Comparison of ENCODE assay signal across 24 cellular contexts in the genomic region with DNA sequence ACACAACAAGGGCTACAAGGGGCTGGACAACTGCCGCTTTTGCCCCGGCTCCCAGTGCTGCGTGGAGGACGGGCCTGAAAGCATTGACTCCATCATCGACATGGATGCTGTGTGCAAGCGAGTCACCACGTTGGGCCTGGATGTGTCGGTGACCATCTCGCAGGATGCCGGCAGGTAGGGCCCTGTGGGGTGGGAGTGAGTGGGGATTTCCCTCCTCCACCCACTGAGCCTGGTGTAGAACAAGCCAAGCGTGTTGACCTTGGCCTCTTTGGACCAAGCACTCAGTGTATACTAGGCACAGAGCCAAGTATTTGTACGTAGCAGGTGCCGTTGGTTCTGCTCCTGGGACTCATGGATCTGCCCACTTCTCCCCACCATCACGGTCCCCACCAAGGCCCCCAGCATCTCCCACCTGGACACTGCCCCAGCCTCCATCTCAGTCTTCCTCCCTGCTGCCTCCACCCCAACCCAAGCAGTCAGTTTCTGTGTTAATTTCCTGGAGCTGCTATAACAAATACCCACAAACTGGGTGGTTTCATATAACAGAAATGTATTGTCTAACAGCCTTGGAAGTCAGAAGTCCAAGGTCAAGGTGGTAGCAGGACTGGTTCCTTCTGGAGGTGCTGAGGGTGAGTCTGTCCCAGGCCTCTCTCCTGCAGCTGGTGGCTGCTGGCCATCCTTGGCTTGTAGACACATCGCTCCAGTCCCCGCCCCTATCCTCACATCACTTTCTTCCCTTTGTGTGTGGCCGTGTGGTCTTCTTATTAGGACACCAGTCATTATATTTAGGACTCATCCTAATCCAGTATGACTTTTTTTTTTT. TPM values are rescaled to one million over a fixed set of nuclear protein-coding genes. Genes with fewer than 3 reads are reported as not detected.
DNase-seq lines count a peak whose midpoint lies in the region; ATAC-seq and TF ChIP-seq lines count a peak whose summit lies in the region.
"Had no signal": no experiment of that assay in that cellular context is flagged by ENCODE, and none has a peak within 500 bp of the region (broad histone marks: within the 10 kb centered on the region; RNA-seq: fewer than 3 reads in every experiment).

No MANE protein-coding gene starts in this region.

- intact Hi-C loops in activated CD8-positive, alpha-beta T cell treated with anti-CD3 and anti-CD28 coated beads for 36 hours (cut with micrococcal nuclease): no loop called here

- H3K36me3 Mint-ChIP-seq in activated CD8-positive, alpha-beta T cell treated with anti-CD3 and anti-CD28 coated beads, Interleukin-2, amount 10 ng/mL, durations not matched to agents 7 days and 5 days (ENCODE audit: low read depth): peaks cover 37% of the 10 kb centered on the region
- peaks cover 27% of the 10 kb centered on the region for H3K36me3 Mint-ChIP-seq in activated CD8-positive, alpha-beta T cell treated with anti-CD3 and anti-CD28 coated beads for 36 hours (ENCODE audit: low read depth)
- peaks cover 75% of the 10 kb centered on the region for H3K36me3 Mint-ChIP-seq in stimulated activated effector memory CD8-positive, alpha-beta T cell treated with anti-CD3 and anti-CD28 coated beads, Interleukin-12 subunit alpha, Interleukin-12 subunit beta, amount 100 ng/mL, for 72 hours

- no peaks in the 10 kb centered on the region for H3K27me3 Mint-ChIP-seq in activated CD8-positive, alpha-beta T cell treated with anti-CD3 and anti-CD28 coated beads, Interleukin-2, amount 10 ng/mL, durations not matched to agents 7 days and 5 days (ENCODE audit: low read depth)
- H3K27me3 Mint-ChIP-seq in activated CD8-positive, alpha-beta T cell treated with anti-CD3 and anti-CD28 coated beads for 36 hours: no peaks in the 10 kb centered on the region

- H3K4me1 Mint-ChIP-seq in activated CD8-positive, alpha-beta T cell treated with anti-CD3 and anti-CD28 coated beads, Interleukin-2, amount 10 ng/mL, durations not matched to agents 7 days and 5 days (ENCODE audit: low read depth): no peaks in the 10 kb centered on the region
- no peaks in the 10 kb centered on the region for H3K4me1 Mint-ChIP-seq in activated CD8-positive, alpha-beta T cell treated with anti-CD3 and anti-CD28 coated beads for 36 hours (ENCODE audit: low read depth)
- peaks cover 7% of the 10 kb centered on the region for H3K4me1 Mint-ChIP-seq in stimulated activated effector memory CD8-positive, alpha-beta T cell treated with anti-CD3 and anti-CD28 coated beads, Interleukin-12 subunit alpha, Interleukin-12 subunit beta, amount 100 ng/mL, for 72 hours
- H3K4me1 Mint-ChIP-seq: neural crest cell had no signal

- CTCF ChIA-PET in activated CD8-positive, alpha-beta T cell treated with anti-CD3 and anti-CD28 coated beads, Interleukin-2, amount 10 ng/mL, durations not matched to agents 7 days and 5 days (lab: Charles Lee): interaction anchor here (3.2 kb wide), 1 partner anchor 31 kb away, joined by 19 read pairs; no protein-coding TSS in a partner anchor
- CTCF ChIA-PET in activated CD8-positive, alpha-beta T cell treated with anti-CD3 and anti-CD28 coated beads for 36 hours (lab: Charles Lee): interaction anchor here (3.2 to 13.0 kb wide), 2 partner anchors 30 to 53 kb away, joined by 8 to 90 read pairs; a partner anchor contains a TSS

- POLR2A ChIA-PET in activated CD8-positive, alpha-beta T cell treated with anti-CD3 and anti-CD28 coated beads, Interleukin-2, amount 10 ng/mL, durations not matched to agents 7 days and 5 days (lab: Charles Lee): no interaction called here
- POLR2A ChIA-PET in activated CD8-positive, alpha-beta T cell treated with anti-CD3 and anti-CD28 coated beads for 36 hours (lab: Charles Lee): no interaction called here

- no peak overlapping the region for H3K4me3 Mint-ChIP-seq in activated CD8-positive, alpha-beta T cell treated with anti-CD3 and anti-CD28 coated beads, Interleukin-2, amount 10 ng/mL, durations not matched to agents 7 days and 5 days
- no peak overlapping the region for H3K4me3 Mint-ChIP-seq in activated CD8-positive, alpha-beta T cell treated with anti-CD3 and anti-CD28 coated beads for 36 hours
- no peak overlapping the region for H3K4me3 Mint-ChIP-seq in stimulated activated effector memory CD8-positive, alpha-beta T cell treated with anti-CD3 and anti-CD28 coated beads, Interleukin-12 subunit alpha, Interleukin-12 subunit beta, amount 100 ng/mL, for 72 hours
- H3K4me3 Mint-ChIP-seq: neural crest cell had no signal

- ATAC-seq in activated CD8-positive, alpha-beta T cell treated with anti-CD3 and anti-CD28 coated beads, Interleukin-2, amount 10 ng/mL, durations not matched to agents 7 days and 5 days: no peak
- ATAC-seq in activated CD8-positive, alpha-beta T cell treated with anti-CD3 and anti-CD28 coated beads for 36 hours: no peak
- peak; percentile 15 for ATAC-seq in esophagus mucosa
- peak; percentile 16 for ATAC-seq in stimulated activated effector memory CD8-positive, alpha-beta T cell treated with anti-CD3 and anti-CD28 coated beads, Interleukin-12 subunit alpha, Interleukin-12 subunit beta, amount 100 ng/mL, for 72 hours
- ATAC-seq in activated CD4-positive, CD25-positive, alpha-beta regulatory T cell treated with anti-CD3 and anti-CD28 coated beads, Interleukin-2, amount 50 U/mL, for 24 hours: no peak
- ATAC-seq: gastroesophageal sphincter had no signal

- H3K9me3 Mint-ChIP-seq in activated CD8-positive, alpha-beta T cell treated with anti-CD3 and anti-CD28 coated beads, Interleukin-2, amount 10 ng/mL, durations not matched to agents 7 days and 5 days (ENCODE audit: insufficient read depth): no peaks in the 10 kb centered on the region
- H3K9me3 Mint-ChIP-seq in activated CD8-positive, alpha-beta T cell treated with anti-CD3 and anti-CD28 coated beads for 36 hours: no peaks in the 10 kb centered on the region
- no peaks in the 10 kb centered on the region for H3K9me3 Mint-ChIP-seq in stimulated activated effector memory CD8-positive, alpha-beta T cell treated with anti-CD3 and anti-CD28 coated beads, Interleukin-12 subunit alpha, Interleukin-12 subunit beta, amount 100 ng/mL, for 72 hours
- H3K9me3 Mint-ChIP-seq: neural crest cell had no signal

- DNase-seq in activated CD8-positive, alpha-beta T cell treated with anti-CD3 and anti-CD28 coated beads, Interleukin-2, amount 10 ng/mL, durations not matched to agents 7 days and 5 days: no peak
- no peak for DNase-seq in activated CD8-positive, alpha-beta T cell treated with anti-CD3 and anti-CD28 coated beads for 36 hours
- no peak for DNase-seq in stimulated activated effector memory CD8-positive, alpha-beta T cell treated with anti-CD3 and anti-CD28 coated beads, Interleukin-12 subunit alpha, Interleukin-12 subunit beta, amount 100 ng/mL, for 72 hours (ENCODE audit: low spot score in 2 of 2)
- DNase-seq in retina: no peak
- DNase-seq: activated CD4-positive, alpha-beta T cell treated with anti-CD3 and anti-CD28 coated beads, Interleukin-2, amount 50 U/mL, for 48 hours; activated naive CD4-positive, alpha-beta T cell; BE2C; Calu3; central memory CD4-positive, alpha-beta T cell; erythroblast; Kasumi-1; NCI-H1105; NCI-H526; SJCRH30; spleen; stimulated activated CD8-positive, alpha-beta memory T cell treated with anti-CD3 and anti-CD28 coated beads, Interleukin-4, amount 100 ng/mL, for 48 hours had no signal

- no peak for TF ChIP-seq CTCF in activated CD8-positive, alpha-beta T cell treated with anti-CD3 and anti-CD28 coated beads for 36 hours (IDR thresholded peaks at IDR 0.05)

- H3K27ac Mint-ChIP-seq in activated CD8-positive, alpha-beta T cell treated with anti-CD3 and anti-CD28 coated beads, Interleukin-2, amount 10 ng/mL, durations not matched to agents 7 days and 5 days: peak overlapping the region; percentile 6
- no peak overlapping the region for H3K27ac Mint-ChIP-seq in activated CD8-positive, alpha-beta T cell treated with anti-CD3 and anti-CD28 coated beads for 36 hours
- H3K27ac Mint-ChIP-seq in stimulated activated effector memory CD8-positive, alpha-beta T cell treated with anti-CD3 and anti-CD28 coated beads, Interleukin-12 subunit alpha, Interleukin-12 subunit beta, amount 100 ng/mL, for 72 hours: no peak overlapping the region

RNA-seq across cellular contexts. Expression of a gene that starts 17.3 kb away (rescaled TPM):
- 10 to 100 TPM; 30.1 to 34.5 TPM for total RNA-seq in activated CD8-positive, alpha-beta T cell treated with anti-CD3 and anti-CD28 coated beads, Interleukin-2, amount 10 ng/mL, durations not matched to agents 7 days and 5 days
- 10 to 100 TPM; 21.7 to 23.9 TPM for total RNA-seq in activated CD8-positive, alpha-beta T cell treated with anti-CD3 and anti-CD28 coated beads for 36 hours
- total RNA-seq in esophagus mucosa: 5.5 TPM

RNA-seq across cellular contexts. Expression of a gene that starts 28.3 kb away (rescaled TPM):
- not detected for total RNA-seq in activated CD8-positive, alpha-beta T cell treated with anti-CD3 and anti-CD28 coated beads, Interleukin-2, amount 10 ng/mL, durations not matched to agents 7 days and 5 days
- not detected for total RNA-seq in activated CD8-positive, alpha-beta T cell treated with anti-CD3 and anti-CD28 coated beads for 36 hours
- total RNA-seq in esophagus mucosa: 3.9 TPM
- total RNA-seq: mononuclear cell, OCI-LY7 had no signal

RNA-seq across cellular contexts. Expression of a gene that starts 34.8 kb away (rescaled TPM):
- 100 to 1,000 TPM; 199 to 215 TPM for total RNA-seq in activated CD8-positive, alpha-beta T cell treated with anti-CD3 and anti-CD28 coated beads, Interleukin-2, amount 10 ng/mL, durations not matched to agents 7 days and 5 days
- total RNA-seq in activated CD8-positive, alpha-beta T cell treated with anti-CD3 and anti-CD28 coated beads for 36 hours: 100 to 1,000 TPM; 426 to 433 TPM
- 85.0 TPM for total RNA-seq in esophagus mucosa

RNA-seq across cellular contexts. Expression of a gene that starts 39.8 kb away (rescaled TPM):
- total RNA-seq in activated CD8-positive, alpha-beta T cell treated with anti-CD3 and anti-CD28 coated beads, Interleukin-2, amount 10 ng/mL, durations not matched to agents 7 days and 5 days: under 1 TPM; 0.53 to 0.68 TPM
- not detected for total RNA-seq in activated CD8-positive, alpha-beta T cell treated with anti-CD3 and anti-CD28 coated beads for 36 hours
- total RNA-seq in esophagus mucosa: 0.48 TPM
- total RNA-seq: A172; Calu3; neural crest cell; SJCRH30; T-helper 1 cell treated with Interleukin-12 subunit alpha and Interleukin-12 subunit beta and Interleukin-4 antibody, amounts not matched to agents 30 ng/mL and 1 ng/mL, for 36 hours had no signal

Comparison
In these comparisons a context has a peak if more than half of its experiments do, and no peak if none do; other contexts are left out.
1. ATAC-seq: peak in esophagus mucosa (single experiment) and stimulated activated effector memory CD8-positive, alpha-beta T cell treated with anti-CD3 and anti-CD28 coated beads, Interleukin-12 subunit alpha, Interleukin-12 subunit beta, amount 100 ng/mL, for 72 hours (single experiment); none in activated CD8-positive, alpha-beta T cell treated with anti-CD3 and anti-CD28 coated beads, Interleukin-2, amount 10 ng/mL, durations not matched to agents 7 days and 5 days (single experiment), activated CD8-positive, alpha-beta T cell treated with anti-CD3 and anti-CD28 coated beads for 36 hours (single experiment) and activated CD4-positive, CD25-positive, alpha-beta regulatory T cell treated with anti-CD3 and anti-CD28 coated beads, Interleukin-2, amount 50 U/mL, for 24 hours (0 of 2).